ENCODE assay signal across 8 cellular contexts in the genomic region with DNA sequence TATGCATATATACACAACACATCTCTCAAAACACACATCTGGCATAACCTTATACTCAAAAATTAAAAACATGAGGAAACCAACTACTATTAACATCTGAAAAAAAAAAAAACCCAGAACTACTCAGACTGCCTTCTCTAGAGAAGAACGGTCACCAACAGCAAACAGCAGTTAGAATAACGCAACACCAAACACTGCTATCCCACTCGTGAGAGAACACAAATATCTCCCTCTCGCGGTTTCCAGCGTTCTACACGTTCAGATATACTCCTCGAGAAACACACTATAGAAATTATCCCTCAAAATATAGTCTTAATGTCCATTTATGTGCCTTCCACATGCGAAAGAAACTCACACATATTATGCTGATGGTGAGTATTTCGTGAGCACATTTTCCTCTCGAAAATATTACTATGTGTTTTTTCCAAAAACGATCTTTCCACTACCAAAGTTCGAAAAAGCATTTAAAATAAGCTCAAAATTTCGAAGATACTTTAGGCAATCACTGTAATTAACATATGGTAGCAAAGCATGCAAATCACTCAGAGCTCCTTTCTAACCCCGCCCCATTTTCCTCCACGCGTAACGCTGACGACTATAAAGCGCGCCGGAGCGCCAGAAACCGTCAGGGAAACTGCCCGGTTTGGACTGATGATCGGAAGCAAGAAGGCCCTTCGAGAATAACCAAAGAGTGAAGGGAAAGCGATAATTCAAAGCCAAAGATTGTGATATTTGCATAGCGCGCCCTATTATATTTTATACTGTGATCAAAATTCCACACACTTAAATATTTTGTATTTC.
A peak's percentile ranks its signal among the peaks of the same experiment; 100 is the strongest.
DNase-seq lines count a peak whose midpoint lies in the region; ATAC-seq, FAIRE-seq and TF ChIP-seq lines count a peak whose summit lies in the region.

No MANE protein-coding gene starts in this region.

- no TSS peak for BruUV-seq in HepG2 (replicated peaks; lab: Mats Ljungman, UMichigan)

- POLR2A ChIA-PET in BJ (lab: Charles Lee) (interaction anchor here (0.6 to 1.8 kb wide), 9 partner anchors 11 to 1552 kb away, joined by 3 to 16 read pairs (median 4); no protein-coding TSS in a partner anchor), HepG2 (lab: Yijun Ruan, JAX) (interaction anchor here (0.6 to 2.6 kb wide), 56 partner anchors 9 to 1718 kb away, joined by 3 to 154 read pairs (median 6); partner anchors contain the start of genes DYNLL2, MTMR4, PRR11 and PTRH2)

- H3K9ac ChIP-seq in HepG2 (ENCODE audit: insufficient read depth, low read depth, low read length) = peak overlapping the region; percentile 90

- TF ChIP-seq EP300 in HepG2 (IDR thresholded peaks at IDR 0.05; ENCODE audit: low read depth in 2 of 2, low read length in 2 of 2) (peak; percentile 39 to 83; a peak in 3 of 4 replicates), HepG2 (CRISPR knock-in tag; IDR thresholded peaks at IDR 0.05; ENCODE audit: borderline replicate concordance) (peak; percentile 87)

- H3K27ac ChIP-seq in HepG2 (ENCODE audit: extremely low read length, insufficient read depth, low read length) = peak overlapping the region; percentile 96

- H3K9me3 ChIP-seq in HepG2 (ENCODE audit: low read length) = no peaks in the 10 kb centered on the region

- H3K4me3 ChIP-seq in BJ (ENCODE audit: low read depth, low read length) = peak overlapping the region; percentile 29
- H3K4me3 ChIP-seq in HepG2 (replicated peaks in 1 of 3; ENCODE audit: insufficient read depth in 1 of 3, low read depth in 2 of 3, low read length in 3 of 3) = peak overlapping the region; percentile 52 to 71 (median 71)

- ATAC-seq in GM19328 (IDR thresholded peaks at IDR 0.05; ENCODE audit: unreplicated experiment) = peak; percentile 71
- ATAC-seq in HG03460 (IDR thresholded peaks at IDR 0.05; ENCODE audit: unreplicated experiment) = peak; percentile 79
- ATAC-seq in HepG2 = peak; percentile 98

- under 1% methylated on average over 30 of the region's 30 CpGs for WGBS in HepG2 (ENCODE audit: low lambda C conversion rate)

- H3K27me3 ChIP-seq in BJ (ENCODE audit: control insufficient read depth, insufficient read depth, low read length) = no peaks in the 10 kb centered on the region
- no peaks in the 10 kb centered on the region for H3K27me3 ChIP-seq in HepG2 (ENCODE audit: control insufficient read depth in 1 of 2, insufficient read depth in 2 of 2, low read length in 2 of 2)

- peaks cover 25% of the 10 kb centered on the region for H3K4me1 ChIP-seq in HepG2 (ENCODE audit: insufficient read depth, low read length)

- peak overlapping the region; percentile 56 for H2AFZ ChIP-seq in HepG2 (ENCODE audit: low read length)

- peak; percentile 100 for TF ChIP-seq POLR2A in HepG2 (IDR thresholded peaks at IDR 0.05; ENCODE audit: insufficient read depth in 1 of 2, low read depth in 2 of 2, low read length in 2 of 2)

- FAIRE-seq in HepG2 (lab: Jason Lieb, UNC) = peak; percentile 99

- peak overlapping the region; percentile 97 for H3K4me2 ChIP-seq in HepG2 (ENCODE audit: low read depth, low read length)

- CTCF ChIA-PET in BJ (lab: Yijun Ruan, JAX) = interaction anchor here (0.6 to 2.1 kb wide), 3 partner anchors 113 to 172 kb away, joined by 3 to 18 read pairs (median 3); no protein-coding TSS in a partner anchor
- CTCF ChIA-PET in HepG2 (lab: Yijun Ruan, JAX; ENCODE audit: low intra/inter-chr PET ratio, low total read pairs) = interaction anchor here (1.2 kb wide), 1 partner anchor 44 kb away, joined by 6 read pairs; no protein-coding TSS in a partner anchor

- TF ChIP-seq CTCF in BJ (IDR thresholded peaks at IDR 0.05; ENCODE audit: insufficient read depth, low read depth, low read length) = peak; percentile 19; the same call in 1 of the 2 replicates
- peak; percentile 56 for TF ChIP-seq CTCF in HepG2 (CRISPR knock-in tag; IDR thresholded peaks at IDR 0.05)

- H3K36me3 ChIP-seq in BJ (ENCODE audit: control insufficient read depth, insufficient read depth, low read length) (no peaks in the 10 kb centered on the region), HepG2 (replicated peaks in 1 of 2; ENCODE audit: control insufficient read depth in 1 of 2, insufficient read depth in 2 of 2, low read length in 2 of 2) (no peaks in the 10 kb centered on the region)

- intact Hi-C loops in HepG2 (cut with micrococcal nuclease; ENCODE audit: unreplicated experiment) = loop anchor here (1.0 kb wide), 4 partner anchors 28 to 434 kb away; partner anchors contain the start of genes RAD51C and TEX14

- peak; percentile 82 for TF ChIP-seq RAD21 in HepG2 (CRISPR knock-in tag; IDR thresholded peaks at IDR 0.05)

- peak; percentile 83 for DNase-seq in BJ (ENCODE audit: low read depth)
- peak; percentile 98 for DNase-seq in NCI-H69 (lab: John Stamatoyannopoulos, UW)
- peak; percentile 93 for DNase-seq in activated CD4-positive, alpha-beta T cell treated with anti-CD3 and anti-CD28 coated beads, Interleukin-2, amount 50 U/mL, for 1 hour
- peak; percentile 96 to 97 for DNase-seq in dermis microvascular lymphatic vessel endothelial cell (ENCODE audit: low read depth in 2 of 2)
- DNase-seq in HepG2 (ENCODE audit: low spot score) = peak; percentile 99
- DNase-seq in stimulated activated CD4-positive, alpha-beta T cell treated with anti-CD3 and anti-CD28 coated beads, Interleukin-2, amount 100 ng/mL, for 4 hours (ENCODE audit: low read depth) = peak; percentile 90

- no peaks in the 10 kb centered on the region for H4K20me1 ChIP-seq in HepG2 (ENCODE audit: insufficient read depth, low read length)

- H3K79me2 ChIP-seq in HepG2 (ENCODE audit: insufficient read depth, low read length) = no peaks in the 10 kb centered on the region

- in situ Hi-C loops in HepG2 (cut with HindIII; ENCODE audit: extremely low pct_ligation_motif_present, low pct_unique_long_range_greater_than_20kb) = no loop called here

TF ChIP-seq in HepG2, 621 proteins besides CTCF, POLR2A, EP300 and RAD21 (continues in another document):
- TF ChIP-seq, protein P1, sequence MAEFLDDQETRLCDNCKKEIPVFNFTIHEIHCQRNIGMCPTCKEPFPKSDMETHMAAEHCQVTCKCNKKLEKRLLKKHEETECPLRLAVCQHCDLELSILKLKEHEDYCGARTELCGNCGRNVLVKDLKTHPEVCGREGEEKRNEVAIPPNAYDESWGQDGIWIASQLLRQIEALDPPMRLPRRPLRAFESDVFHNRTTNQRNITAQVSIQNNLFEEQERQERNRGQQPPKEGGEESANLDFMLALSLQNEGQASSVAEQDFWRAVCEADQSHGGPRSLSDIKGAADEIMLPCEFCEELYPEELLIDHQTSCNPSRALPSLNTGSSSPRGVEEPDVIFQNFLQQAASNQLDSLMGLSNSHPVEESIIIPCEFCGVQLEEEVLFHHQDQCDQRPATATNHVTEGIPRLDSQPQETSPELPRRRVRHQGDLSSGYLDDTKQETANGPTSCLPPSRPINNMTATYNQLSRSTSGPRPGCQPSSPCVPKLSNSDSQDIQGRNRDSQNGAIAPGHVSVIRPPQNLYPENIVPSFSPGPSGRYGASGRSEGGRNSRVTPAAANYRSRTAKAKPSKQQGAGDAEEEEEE (CRISPR knock-in tag; IDR thresholded peaks at IDR 0.05; ENCODE audit: borderline replicate concordance) = no peak
- TF ChIP-seq PHF5A (CRISPR knock-in tag; IDR thresholded peaks at IDR 0.05; ENCODE audit: low read depth, unreplicated experiment) = peak; percentile 95
- TF ChIP-seq BCL6 (CRISPR knock-in tag; IDR thresholded peaks at IDR 0.05) = peak; percentile 82
- TF ChIP-seq ZNF296 (CRISPR knock-in tag; conservative IDR thresholded peaks at IDR 0.05) = no peak
- peak; percentile 75 for TF ChIP-seq BHLHE40 (IDR thresholded peaks at IDR 0.05; ENCODE audit: low read length)
- peak; percentile 94; the same call in 1 of the 2 replicates for TF ChIP-seq SP140L (CRISPR knock-in tag; IDR thresholded peaks at IDR 0.05; ENCODE audit: borderline replicate concordance)
- TF ChIP-seq SMAD3 (CRISPR knock-in tag; IDR thresholded peaks at IDR 0.05) = peak; percentile 99
- peak; percentile 98 for TF ChIP-seq NCOA5 (CRISPR knock-in tag; IDR thresholded peaks at IDR 0.05)
- TF ChIP-seq, protein P2, sequence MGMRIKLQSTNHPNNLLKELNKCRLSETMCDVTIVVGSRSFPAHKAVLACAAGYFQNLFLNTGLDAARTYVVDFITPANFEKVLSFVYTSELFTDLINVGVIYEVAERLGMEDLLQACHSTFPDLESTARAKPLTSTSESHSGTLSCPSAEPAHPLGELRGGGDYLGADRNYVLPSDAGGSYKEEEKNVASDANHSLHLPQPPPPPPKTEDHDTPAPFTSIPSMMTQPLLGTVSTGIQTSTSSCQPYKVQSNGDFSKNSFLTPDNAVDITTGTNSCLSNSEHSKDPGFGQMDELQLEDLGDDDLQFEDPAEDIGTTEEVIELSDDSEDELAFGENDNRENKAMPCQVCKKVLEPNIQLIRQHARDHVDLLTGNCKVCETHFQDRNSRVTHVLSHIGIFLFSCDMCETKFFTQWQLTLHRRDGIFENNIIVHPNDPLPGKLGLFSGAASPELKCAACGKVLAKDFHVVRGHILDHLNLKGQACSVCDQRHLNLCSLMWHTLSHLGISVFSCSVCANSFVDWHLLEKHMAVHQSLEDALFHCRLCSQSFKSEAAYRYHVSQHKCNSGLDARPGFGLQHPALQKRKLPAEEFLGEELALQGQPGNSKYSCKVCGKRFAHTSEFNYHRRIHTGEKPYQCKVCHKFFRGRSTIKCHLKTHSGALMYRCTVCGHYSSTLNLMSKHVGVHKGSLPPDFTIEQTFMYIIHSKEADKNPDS (CRISPR knock-in tag; IDR thresholded peaks at IDR 0.05) = no peak
- peak; percentile 24; the same call in 1 of the 2 replicates for TF ChIP-seq ZSCAN31 (CRISPR knock-in tag; IDR thresholded peaks at IDR 0.05; ENCODE audit: low read depth)
- TF ChIP-seq U2AF1 (optimal IDR thresholded peaks at IDR 0.05; ENCODE audit: low read depth, low read length) = peak; percentile 34
- TF ChIP-seq RELA (CRISPR knock-in tag; IDR thresholded peaks at IDR 0.05) = peak; percentile 92; the same call in 1 of the 2 replicates
- peak; percentile 93 for TF ChIP-seq MIXL1 (CRISPR knock-in tag; IDR thresholded peaks at IDR 0.05)
- peak; percentile 33; the same call in 1 of the 2 replicates for TF ChIP-seq NFKB2 (CRISPR knock-in tag; IDR thresholded peaks at IDR 0.05; ENCODE audit: borderline replicate concordance)

Comparison
In these comparisons a context has a peak if more than half of its experiments do, and no peak if none do; other contexts are left out.
1. Peak in every context shown above with its lines: DNase-seq, ATAC-seq, H3K4me3 ChIP-seq and H3K27ac ChIP-seq.